Comparison of ENCODE assay signal across 35 cellular contexts in the genomic region with DNA sequence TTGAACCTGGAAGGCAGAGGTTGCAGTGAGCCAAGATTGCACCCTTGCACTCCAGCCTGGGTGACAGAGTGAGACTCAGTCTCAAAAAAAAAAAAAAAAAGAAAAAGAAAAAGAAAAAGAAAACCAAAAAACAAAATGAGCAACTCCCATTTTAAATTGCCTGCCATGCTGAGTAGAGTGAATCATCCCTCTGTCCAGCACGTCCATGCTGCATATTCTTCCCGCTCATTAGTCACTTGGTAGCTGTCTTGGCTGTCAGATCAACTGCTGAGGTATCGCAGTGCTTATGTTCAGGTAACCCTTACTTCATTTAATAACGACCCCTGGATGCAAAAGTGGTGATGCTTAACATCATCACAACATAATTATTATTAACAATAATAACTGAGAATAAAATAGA.
A peak's percentile ranks its signal among the peaks of the same experiment; 100 is the strongest.
DNase-seq lines count a peak whose midpoint lies in the region; ATAC-seq, FAIRE-seq and TF ChIP-seq lines count a peak whose summit lies in the region.
"Had no signal": no experiment of that assay in that cellular context is flagged by ENCODE, and none has a peak within 500 bp of the region (broad histone marks: within the 10 kb centered on the region; RNA-seq: fewer than 3 reads in every experiment).

No MANE protein-coding gene starts in this region.

- H3K27ac Mint-ChIP-seq in astrocyte (ENCODE audit: unreplicated experiment) (no peak overlapping the region), natural killer cell (no peak overlapping the region)
- H3K27ac Mint-ChIP-seq: activated naive CD8-positive, alpha-beta T cell treated with anti-CD3 and anti-CD28 coated beads for 36 hours; natural killer cell treated with Interleukin-12 subunit alpha and Interleukin-12 subunit beta and Interleukin-15 and Interleukin-18, amount 100 ng/mL, for 72 hours; type B pancreatic cell had no signal

- H3K27me3 Mint-ChIP-seq in astrocyte (ENCODE audit: low read depth, unreplicated experiment), result no peaks in the 10 kb centered on the region
- H3K27me3 Mint-ChIP-seq in natural killer cell (ENCODE audit: low read depth in 2 of 2), result peaks cover 11 to 13% of the 10 kb centered on the region in 2 donors

- TF ChIP-seq CTCF in astrocyte (IDR thresholded peaks at IDR 0.05; ENCODE audit: insufficient read depth, low read depth, low read length) (no peak), natural killer cell (IDR thresholded peaks at IDR 0.05) (no peak)

- no peak for ATAC-seq in HG03135 (IDR thresholded peaks at IDR 0.05; ENCODE audit: unreplicated experiment)
- ATAC-seq in natural killer cell, result no peak
- ATAC-seq: gastrocnemius medialis; mucosa of descending colon; natural killer cell treated with Interleukin-12 subunit alpha and Interleukin-12 subunit beta and Interleukin-15 and Interleukin-18, amount 100 ng/mL, for 72 hours had no signal

- no peaks in the 10 kb centered on the region for H3K9me3 ChIP-seq in GM23248 (ENCODE audit: low read depth)
- no peaks in the 10 kb centered on the region for H3K9me3 ChIP-seq in astrocyte (ENCODE audit: insufficient read depth, low read depth, low read length)
- H3K9me3 ChIP-seq: ascending aorta, esophagus squamous epithelium, gastrocnemius medialis, mucosa of descending colon had no signal

- peaks cover 13% of the 10 kb centered on the region for H3K4me1 Mint-ChIP-seq in astrocyte (ENCODE audit: low read depth, unreplicated experiment)
- peaks cover 18 to 20% of the 10 kb centered on the region in 2 donors for H3K4me1 Mint-ChIP-seq in natural killer cell

- peaks cover 16% of the 10 kb centered on the region for H3F3A ChIP-seq in GM23248 (ENCODE audit: insufficient read depth)

- H3K4me3 ChIP-seq in GM23248, result no peak overlapping the region
- H3K4me3 ChIP-seq in astrocyte (ENCODE audit: insufficient read depth, low read depth, low read length), result no peak overlapping the region
- H3K4me3 ChIP-seq: ascending aorta, esophagus squamous epithelium, gastrocnemius medialis, lung, mucosa of descending colon had no signal

- H3K36me3 Mint-ChIP-seq in astrocyte (ENCODE audit: low read depth, unreplicated experiment) (peaks cover 3% of the 10 kb centered on the region), natural killer cell (no peaks in the 10 kb centered on the region)
- H3K36me3 Mint-ChIP-seq: natural killer cell treated with Interleukin-12 subunit alpha and Interleukin-12 subunit beta and Interleukin-15 and Interleukin-18, amount 100 ng/mL, for 72 hours; type B pancreatic cell had no signal

- FAIRE-seq in astrocyte (lab: Jason Lieb, UNC), result no peak
- FAIRE-seq: endometrium, G401.6, HTR-8/SVneo had no signal

- H3K27me3 ChIP-seq in GM23248 (replicated peaks; ENCODE audit: insufficient read depth) (no peaks in the 10 kb centered on the region), astrocyte (ENCODE audit: insufficient read depth, low read length) (no peaks in the 10 kb centered on the region)
- H3K27me3 ChIP-seq: ascending aorta, esophagus squamous epithelium, gastrocnemius medialis had no signal

- DNase-seq in GM23248 (peak; percentile 71), NCI-H226 (peak; percentile 39), astrocyte (ENCODE audit: low read depth) (peak; percentile 63), iris pigment epithelial cell (ENCODE audit: low read depth) (peak; percentile 67), midbrain (lab: John Stamatoyannopoulos, UW) (no peak), retina (no peak), natural killer cell (no peak)
- DNase-seq: activated CD4-positive, alpha-beta T cell treated with anti-CD3 and anti-CD28 coated beads for 48 hours; activated naive CD8-positive, alpha-beta T cell treated with anti-CD3 and anti-CD28 coated beads for 36 hours; activated T-cell treated with anti-CD3 and anti-CD28 coated beads for 4 hours; central memory CD4-positive, alpha-beta T cell; DMS153; esophagus squamous epithelium; gastrocnemius medialis; KBM-7; kidney glomerular epithelial cell; MM.1S; mucosa of descending colon; NCI-H1105 treated with DMSO at 0.1 percent for 48 hours; NCI-H187 treated with DMSO at 0.1 percent for 48 hours; NCI-H526; NK-92 treated with Interleukin-12 subunit alpha and Interleukin-12 subunit beta, amount 100 ng/mL, for 24 hours; occipital lobe; SHP77 treated with DMSO at 0.1 percent for 48 hours; stimulated activated CD4-positive, alpha-beta T cell treated with anti-CD3 and anti-CD28 coated beads, Interleukin-4, amount 100 ng/mL, for 24 hours; substantia nigra; SW 1271 had no signal

- H2AFZ ChIP-seq in GM23248, result no peak overlapping the region
- H2AFZ ChIP-seq in astrocyte (ENCODE audit: low read depth, low read length), result no peak overlapping the region

- no peaks in the 10 kb centered on the region for H3K9me3 Mint-ChIP-seq in astrocyte (ENCODE audit: unreplicated experiment)
- H3K9me3 Mint-ChIP-seq in natural killer cell, result no peaks in the 10 kb centered on the region
- H3K9me3 Mint-ChIP-seq: activated naive CD8-positive, alpha-beta T cell treated with anti-CD3 and anti-CD28 coated beads for 36 hours; natural killer cell treated with Interleukin-12 subunit alpha and Interleukin-12 subunit beta and Interleukin-15 and Interleukin-18, amount 100 ng/mL, for 72 hours; type B pancreatic cell had no signal

- peaks cover 19% of the 10 kb centered on the region for H3K4me1 ChIP-seq in GM23248 (ENCODE audit: insufficient read depth)
- H3K4me1 ChIP-seq in astrocyte (ENCODE audit: insufficient read depth, low read length), result peaks cover 23% of the 10 kb centered on the region
- H3K4me1 ChIP-seq: gastrocnemius medialis had no signal

- H3K4me3 Mint-ChIP-seq in astrocyte (ENCODE audit: unreplicated experiment) (no peak overlapping the region), natural killer cell (no peak overlapping the region)
- H3K4me3 Mint-ChIP-seq: activated naive CD8-positive, alpha-beta T cell treated with anti-CD3 and anti-CD28 coated beads for 36 hours; natural killer cell treated with Interleukin-12 subunit alpha and Interleukin-12 subunit beta and Interleukin-15 and Interleukin-18, amount 100 ng/mL, for 72 hours; type B pancreatic cell had no signal

- no peaks in the 10 kb centered on the region for H3K9me2 ChIP-seq in GM23248 (ENCODE audit: insufficient read depth)

- H3K9ac ChIP-seq in GM23248 (no peak overlapping the region), astrocyte (ENCODE audit: low read length) (no peak overlapping the region)

- 37 to 39% methylated on average over 4 of the region's 4 CpGs for WGBS in GM23248 (ENCODE audit: low coverage in 1 of 2, low lambda C conversion rate in 2 of 2, missing lambda C conversion rate in 2 of 2), 2 experiments

- H3K36me3 ChIP-seq in GM23248 (ENCODE audit: low read depth), result no peaks in the 10 kb centered on the region
- H3K36me3 ChIP-seq in astrocyte (ENCODE audit: insufficient read depth, low read length), result no peaks in the 10 kb centered on the region
- H3K36me3 ChIP-seq: ascending aorta, esophagus squamous epithelium, gastrocnemius medialis had no signal

- intact Hi-C loops in natural killer cell (cut with micrococcal nuclease), result loop anchor here (5.0 to 10.0 kb wide), 2 partner anchors 201 to 303 kb away; partner anchors contain the start of genes CENPB, PANK2 and SPEF1

- in situ Hi-C loops in GM23248 (cut with MboI), result no loop called here

- no peak overlapping the region for H3K4me2 ChIP-seq in GM23248 (ENCODE audit: unreplicated experiment)
- no peak overlapping the region for H3K4me2 ChIP-seq in astrocyte (ENCODE audit: low read length)

- H4K20me1 ChIP-seq in GM23248 (ENCODE audit: insufficient read depth) (no peaks in the 10 kb centered on the region), astrocyte (ENCODE audit: insufficient read depth, low read length) (no peaks in the 10 kb centered on the region)

- H3K27ac ChIP-seq in GM23248, result no peak overlapping the region
- no peak overlapping the region for H3K27ac ChIP-seq in astrocyte (ENCODE audit: low read depth, low read length)
- H3K27ac ChIP-seq: esophagus squamous epithelium, gastrocnemius medialis had no signal

- H3K79me2 ChIP-seq in GM23248 (ENCODE audit: insufficient read depth) (no peaks in the 10 kb centered on the region), astrocyte (ENCODE audit: insufficient read depth, low read length) (no peaks in the 10 kb centered on the region)

Comparison
In these comparisons a context has a peak if more than half of its experiments do, and no peak if none do; other contexts are left out.
1. DNase-seq: peak in GM23248 (single experiment), NCI-H226 (single experiment), astrocyte (single experiment) and iris pigment epithelial cell (single experiment); none in midbrain (single experiment), retina (single experiment) and natural killer cell (single experiment).